Comparison of ENCODE assay signal across 10 cellular contexts in the genomic region with DNA sequence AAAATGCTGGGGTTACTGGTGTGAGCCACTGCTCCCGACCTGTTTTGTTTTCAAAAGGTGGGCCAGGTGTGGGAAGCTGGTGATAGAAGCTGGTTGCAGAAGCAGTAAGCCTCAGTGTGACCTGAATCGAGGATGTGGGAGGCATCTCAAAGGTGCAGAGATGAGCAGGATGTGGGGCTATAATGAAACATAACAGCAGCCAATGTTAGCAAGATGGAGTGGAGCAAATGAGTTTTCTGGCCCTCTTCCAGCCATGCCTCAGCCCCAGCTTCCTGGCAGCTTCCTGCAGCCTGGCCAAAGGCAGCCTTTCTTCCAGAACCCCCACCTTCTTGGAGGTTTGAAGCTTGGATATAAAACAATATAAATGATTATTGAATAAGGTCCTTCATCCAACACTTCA.
DNase-seq lines count a peak whose midpoint lies in the region; ATAC-seq and TF ChIP-seq lines count a peak whose summit lies in the region.
"Had no signal": no experiment of that assay in that cellular context is flagged by ENCODE, and none has a peak within 500 bp of the region (broad histone marks: within the 10 kb centered on the region; RNA-seq: fewer than 3 reads in every experiment).

No MANE protein-coding gene starts in this region.

- H3K36me3 Mint-ChIP-seq in T-helper 2 cell treated with Interferon-gamma antibody and Interleukin-4, amounts not matched to agents 5 μg/mL and 100 μg/mL, for 36 hours (ENCODE audit: low read depth): no peaks in the 10 kb centered on the region
- peaks cover 0 to 18% of the 10 kb centered on the region in 2 donors for H3K36me3 Mint-ChIP-seq in activated naive CD4-positive, alpha-beta T cell treated with anti-CD3 and anti-CD28 coated beads, Interleukin-2, amount 50 U/mL, for 72 hours

- H3K9me3 Mint-ChIP-seq in T-helper 2 cell treated with Interferon-gamma antibody and Interleukin-4, amounts not matched to agents 5 μg/mL and 100 μg/mL, for 36 hours: peaks cover 9% of the 10 kb centered on the region
- peaks cover 3 to 15% of the 10 kb centered on the region in 2 donors for H3K9me3 Mint-ChIP-seq in activated naive CD4-positive, alpha-beta T cell treated with anti-CD3 and anti-CD28 coated beads, Interleukin-2, amount 50 U/mL, for 72 hours
- H3K9me3 Mint-ChIP-seq: nephron had no signal

- DNase-seq in Kasumi-1 (lab: John Stamatoyannopoulos, UW) (peak; percentile 53 to 61), foreskin fibroblast (no peak), pons (ENCODE audit: low spot score) (no peak)
- no peak for DNase-seq in T-helper 2 cell treated with Interferon-gamma antibody and Interleukin-4, amounts not matched to agents 5 μg/mL and 100 μg/mL, for 36 hours (ENCODE audit: low spot score)
- peak in 1 of 2 donors; percentile 27 for DNase-seq in activated naive CD4-positive, alpha-beta T cell treated with anti-CD3 and anti-CD28 coated beads, Interleukin-2, amount 50 U/mL, for 72 hours (ENCODE audit: low spot score in 2 of 2)
- DNase-seq in stimulated activated CD4-positive, alpha-beta T cell treated with anti-CD3 and anti-CD28 coated beads, Interleukin-2, amount 100 ng/mL, for 4 hours (ENCODE audit: low read depth): peak; percentile 18
- DNase-seq: NCI-H526 had no signal

- H3K27ac Mint-ChIP-seq in T-helper 2 cell treated with Interferon-gamma antibody and Interleukin-4, amounts not matched to agents 5 μg/mL and 100 μg/mL, for 36 hours: peak overlapping the region; percentile 64
- no peak overlapping the region for H3K27ac Mint-ChIP-seq in activated naive CD4-positive, alpha-beta T cell treated with anti-CD3 and anti-CD28 coated beads, Interleukin-2, amount 50 U/mL, for 72 hours
- H3K27ac Mint-ChIP-seq: nephron had no signal

- H3K27me3 Mint-ChIP-seq in T-helper 2 cell treated with Interferon-gamma antibody and Interleukin-4, amounts not matched to agents 5 μg/mL and 100 μg/mL, for 36 hours (ENCODE audit: low read depth): no peaks in the 10 kb centered on the region

- ATAC-seq in activated naive CD4-positive, alpha-beta T cell treated with anti-CD3 and anti-CD28 coated beads, Interleukin-2, amount 50 U/mL, for 72 hours: peak; percentile 63 to 75
- ATAC-seq in GM19035 (IDR thresholded peaks at IDR 0.05; ENCODE audit: unreplicated experiment) (no peak), GM19023 (IDR thresholded peaks at IDR 0.05; ENCODE audit: unreplicated experiment) (no peak)

- TF ChIP-seq CTCF in foreskin fibroblast (IDR thresholded peaks at IDR 0.05; ENCODE audit: low read depth, low read length): no peak

- no peak overlapping the region for H3K4me3 ChIP-seq in foreskin fibroblast (ENCODE audit: low read depth in 1 of 2, low read length in 2 of 2)

- peaks cover 40% of the 10 kb centered on the region for H3K4me1 Mint-ChIP-seq in T-helper 2 cell treated with Interferon-gamma antibody and Interleukin-4, amounts not matched to agents 5 μg/mL and 100 μg/mL, for 36 hours (ENCODE audit: low read depth)

- H3K4me3 Mint-ChIP-seq in T-helper 2 cell treated with Interferon-gamma antibody and Interleukin-4, amounts not matched to agents 5 μg/mL and 100 μg/mL, for 36 hours: peak overlapping the region; percentile 39
- H3K4me3 Mint-ChIP-seq: nephron had no signal

Comparison
In these comparisons a context has a peak if more than half of its experiments do, and no peak if none do; other contexts are left out.
1. DNase-seq: peak in Kasumi-1 (2 of 2) and stimulated activated CD4-positive, alpha-beta T cell treated with anti-CD3 and anti-CD28 coated beads, Interleukin-2, amount 100 ng/mL, for 4 hours (single experiment); none in T-helper 2 cell treated with Interferon-gamma antibody and Interleukin-4, amounts not matched to agents 5 μg/mL and 100 μg/mL, for 36 hours (single experiment), foreskin fibroblast (0 of 2) and pons (single experiment).
2. ATAC-seq: peak in activated naive CD4-positive, alpha-beta T cell treated with anti-CD3 and anti-CD28 coated beads, Interleukin-2, amount 50 U/mL, for 72 hours (2 of 2); none in GM19035 (single experiment) and GM19023 (single experiment).